Comparison of ENCODE assay signal across 1 cellular context in genomic region chr4:153510252-153511001, GRCh38.
TF ChIP-seq lines count a peak whose summit lies in the region.

No MANE protein-coding gene starts in this region.

TF ChIP-seq in HCT116, 20 proteins besides CTCF, POLR2A, EP300 and RAD21 (continued from another document):
- TF ChIP-seq REST (IDR thresholded peaks at IDR 0.05; ENCODE audit: low read depth): no peak
- no peak for TF ChIP-seq YY1 (IDR thresholded peaks at IDR 0.05; ENCODE audit: extremely low read depth, insufficient replicate concordance, low read depth, low read length)
- TF ChIP-seq ELF1 (IDR thresholded peaks at IDR 0.05; ENCODE audit: borderline replicate concordance, low read depth): no peak
- TF ChIP-seq EZH2phosphoT487 (IDR thresholded peaks at IDR 0.05; ENCODE audit: borderline replicate concordance): no peak
- no peak for TF ChIP-seq POLR2AphosphoS5 (IDR thresholded peaks at IDR 0.05; ENCODE audit: low read depth, low read length)
- no peak for TF ChIP-seq CBX3 (IDR thresholded peaks at IDR 0.05; ENCODE audit: low read depth)
- no peak for TF ChIP-seq CEBPB (IDR thresholded peaks at IDR 0.05; ENCODE audit: low read depth)
- TF ChIP-seq ZNF274 (IDR thresholded peaks at IDR 0.05; ENCODE audit: low read depth, low read length): no peak
- TF ChIP-seq, protein P1, sequence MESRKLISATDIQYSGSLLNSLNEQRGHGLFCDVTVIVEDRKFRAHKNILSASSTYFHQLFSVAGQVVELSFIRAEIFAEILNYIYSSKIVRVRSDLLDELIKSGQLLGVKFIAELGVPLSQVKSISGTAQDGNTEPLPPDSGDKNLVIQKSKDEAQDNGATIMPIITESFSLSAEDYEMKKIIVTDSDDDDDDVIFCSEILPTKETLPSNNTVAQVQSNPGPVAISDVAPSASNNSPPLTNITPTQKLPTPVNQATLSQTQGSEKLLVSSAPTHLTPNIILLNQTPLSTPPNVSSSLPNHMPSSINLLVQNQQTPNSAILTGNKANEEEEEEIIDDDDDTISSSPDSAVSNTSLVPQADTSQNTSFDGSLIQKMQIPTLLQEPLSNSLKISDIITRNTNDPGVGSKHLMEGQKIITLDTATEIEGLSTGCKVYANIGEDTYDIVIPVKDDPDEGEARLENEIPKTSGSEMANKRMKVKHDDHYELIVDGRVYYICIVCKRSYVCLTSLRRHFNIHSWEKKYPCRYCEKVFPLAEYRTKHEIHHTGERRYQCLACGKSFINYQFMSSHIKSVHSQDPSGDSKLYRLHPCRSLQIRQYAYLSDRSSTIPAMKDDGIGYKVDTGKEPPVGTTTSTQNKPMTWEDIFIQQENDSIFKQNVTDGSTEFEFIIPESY (IDR thresholded peaks at IDR 0.05; ENCODE audit: extremely low read depth, insufficient replicate concordance, low read length): no peak
- TF ChIP-seq ZFX (IDR thresholded peaks at IDR 0.05): no peak
- TF ChIP-seq SIN3A (IDR thresholded peaks at IDR 0.05; ENCODE audit: low read depth): no peak
- TF ChIP-seq SRF (IDR thresholded peaks at IDR 0.05; ENCODE audit: low read depth): no peak
- TF ChIP-seq ATF3 (IDR thresholded peaks at IDR 0.05): no peak
- no peak for TF ChIP-seq EZH2 (IDR thresholded peaks at IDR 0.05)
- TF ChIP-seq JUND (IDR thresholded peaks at IDR 0.05): no peak
- no peak for TF ChIP-seq FOSL1 (IDR thresholded peaks at IDR 0.05; ENCODE audit: low read depth)
- TF ChIP-seq SP1 (IDR thresholded peaks at IDR 0.05; ENCODE audit: low read depth): no peak
- TF ChIP-seq TCF7L2 (IDR thresholded peaks at IDR 0.05; ENCODE audit: borderline replicate concordance, extremely low read depth, insufficient read depth, insufficient read length): no peak
